ENCODE assay signal across 8 cellular contexts in the genomic region with DNA sequence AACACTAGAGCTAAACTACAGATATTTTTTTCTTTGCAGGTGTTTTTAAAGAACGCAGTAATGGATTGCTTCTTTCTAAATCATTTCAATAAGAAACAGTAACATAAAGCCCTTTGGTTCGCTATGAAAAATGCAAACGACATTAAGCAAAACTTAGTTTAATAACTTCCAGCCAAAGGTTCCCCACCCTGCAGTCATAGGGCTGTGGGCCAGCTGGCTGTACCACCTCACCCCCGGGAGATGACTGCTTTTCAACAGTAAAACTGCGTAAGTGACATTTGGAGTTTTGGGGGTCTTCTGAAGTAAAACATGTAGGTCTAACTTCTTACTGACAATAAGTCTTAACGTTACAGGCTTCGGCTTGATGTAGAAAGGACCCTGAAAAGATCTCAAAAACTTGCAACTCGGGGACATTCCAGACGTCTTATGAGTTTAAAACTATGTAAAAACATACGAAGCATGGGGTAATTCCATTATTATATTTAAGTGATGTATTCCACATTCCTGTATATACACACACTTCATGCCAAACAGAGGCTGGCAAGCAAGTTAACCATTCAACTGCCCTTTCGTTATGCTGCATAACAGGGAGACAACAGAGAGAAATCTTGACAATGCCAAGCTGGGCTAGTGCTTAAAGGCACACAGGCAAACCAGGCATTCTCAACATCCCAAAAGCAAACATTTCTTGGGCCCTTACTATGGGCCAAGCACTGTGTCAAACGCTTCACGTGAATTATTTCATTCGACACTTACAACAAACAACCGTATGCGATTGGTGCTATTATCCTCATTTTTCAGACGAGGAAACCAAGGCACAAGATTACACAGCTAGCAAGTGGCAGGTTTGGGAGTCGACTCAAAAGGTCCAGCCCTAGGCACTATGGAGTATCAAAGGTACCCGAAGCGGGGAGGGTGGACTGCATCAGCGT. TPM values are rescaled to one million over a fixed set of nuclear protein-coding genes. Genes with fewer than 3 reads are reported as not detected.
DNase-seq lines count a peak whose midpoint lies in the region; ATAC-seq and TF ChIP-seq lines count a peak whose summit lies in the region.

No MANE protein-coding gene starts in this region.

- peaks cover 16% of the 10 kb centered on the region for H3K36me3 Mint-ChIP-seq in activated T-cell treated with anti-CD3 and anti-CD28 coated beads, Interleukin-2, amount 50 U/mL, for 24 hours (ENCODE audit: low read depth)

- H3K27ac Mint-ChIP-seq in activated T-cell treated with anti-CD3 and anti-CD28 coated beads, Interleukin-2, amount 50 U/mL, for 24 hours: peak overlapping the region; percentile 90

- no peaks in the 10 kb centered on the region for H3K27me3 Mint-ChIP-seq in activated T-cell treated with anti-CD3 and anti-CD28 coated beads, Interleukin-2, amount 50 U/mL, for 24 hours

- in situ Hi-C loops in G401 (cut with HindIII; ENCODE audit: low sequenced_read_pairs): loop anchor here (25.0 kb wide), 1 partner anchor 98 kb away; no protein-coding TSS in a partner anchor

- H3K9me3 ChIP-seq in breast epithelium (no peaks in the 10 kb centered on the region), lung (ENCODE audit: control insufficient read depth in 2 of 2, insufficient read depth in 1 of 2, low read length in 1 of 2) (no peaks in the 10 kb centered on the region), upper lobe of right lung (no peaks in the 10 kb centered on the region)

- H3K4me3 ChIP-seq in breast epithelium: peak overlapping the region; percentile 96 to 99 (median 96)
- peak overlapping the region; percentile 90 for H3K4me3 ChIP-seq in lung
- H3K4me3 ChIP-seq in upper lobe of right lung: peak overlapping the region; percentile 97

- TF ChIP-seq POLR2A in breast epithelium (IDR thresholded peaks at IDR 0.05): no peak

- TF ChIP-seq CTCF in breast epithelium (IDR thresholded peaks at IDR 0.05) (no peak), lung (IDR thresholded peaks at IDR 0.05; ENCODE audit: control extremely low read depth, extremely low read depth) (no peak), upper lobe of right lung (IDR thresholded peaks at IDR 0.05) (no peak)

- no peak for ATAC-seq in lung (ENCODE audit: insufficient read depth, low FRiP score)
- ATAC-seq in upper lobe of right lung: no peak
- ATAC-seq in GM19455 (IDR thresholded peaks at IDR 0.05; ENCODE audit: unreplicated experiment): no peak

- 32 to 54% methylated on average over 21 of the region's 21 CpGs for WGBS in lung, 2 donors

- intact Hi-C loops in breast epithelium (cut with DNase I; ENCODE audit: low total_unique reads): no loop called here
- intact Hi-C loops in upper lobe of right lung (cut with DNase I): no loop called here

- DNase-seq in activated T-cell treated with anti-CD3 and anti-CD28 coated beads, Interleukin-2, amount 50 U/mL, for 24 hours: no peak
- DNase-seq in activated T-cell treated with anti-CD3 and anti-CD28 coated beads for 4 hours (no peak), breast epithelium (ENCODE audit: low spot score in 2 of 2) (no peak), lung (ENCODE audit: low spot score) (no peak), upper lobe of right lung (no peak), mucosa of gallbladder (ENCODE audit: low spot score) (no peak), G401 (ENCODE audit: low spot score) (no peak)

- H3K36me3 ChIP-seq in breast epithelium (no peaks in the 10 kb centered on the region), lung (ENCODE audit: control insufficient read depth in 2 of 2, insufficient read depth in 2 of 2, low read length in 2 of 2) (no peaks in the 10 kb centered on the region), upper lobe of right lung (no peaks in the 10 kb centered on the region)

- no peaks in the 10 kb centered on the region for H3K27me3 ChIP-seq in breast epithelium
- no peaks in the 10 kb centered on the region for H3K27me3 ChIP-seq in lung (ENCODE audit: control insufficient read depth, insufficient read depth)
- H3K27me3 ChIP-seq in upper lobe of right lung: no peaks in the 10 kb centered on the region

- no peaks in the 10 kb centered on the region for H3K9me3 Mint-ChIP-seq in activated T-cell treated with anti-CD3 and anti-CD28 coated beads, Interleukin-2, amount 50 U/mL, for 24 hours

- H3K4me1 ChIP-seq in breast epithelium: peaks cover 0 to 3% of the 10 kb centered on the region in 2 donors
- H3K4me1 ChIP-seq in lung (ENCODE audit: control insufficient read depth in 2 of 2, insufficient read depth in 2 of 2, low read length in 2 of 2): peaks cover 7 to 11% of the 10 kb centered on the region in 2 donors
- H3K4me1 ChIP-seq in upper lobe of right lung: peaks cover 28% of the 10 kb centered on the region

- peak overlapping the region; percentile 95 for H3K27ac ChIP-seq in breast epithelium
- peak overlapping the region; percentile 13 to 96 for H3K27ac ChIP-seq in lung (ENCODE audit: low read depth in 1 of 2, low read length in 1 of 2)
- peak overlapping the region; percentile 86 for H3K27ac ChIP-seq in upper lobe of right lung

- peak overlapping the region; percentile 93 for H3K4me3 Mint-ChIP-seq in activated T-cell treated with anti-CD3 and anti-CD28 coated beads, Interleukin-2, amount 50 U/mL, for 24 hours

- peaks cover 54% of the 10 kb centered on the region for H3K4me1 Mint-ChIP-seq in activated T-cell treated with anti-CD3 and anti-CD28 coated beads, Interleukin-2, amount 50 U/mL, for 24 hours (ENCODE audit: low read depth)

RNA-seq across cellular contexts. Expression of a gene that starts 1.2 kb away (rescaled TPM):
- total RNA-seq in breast epithelium (10 to 100 TPM; 47.0 to 69.2 (median 65.7) TPM), lung (10 to 100 TPM; 49.1 to 64.0 TPM), upper lobe of right lung (60.4 TPM), mucosa of gallbladder (44.1 TPM)
- 10 to 100 TPM; 26.3 to 31.1 TPM for polyA plus RNA-seq in lung
- 11.0 and 14.6 TPM in 2 replicates for total RNA-seq in G401 (2014; rRNA removed; shearing (Covaris generic))

RNA-seq across cellular contexts. Expression of a gene that starts 44.0 kb away (rescaled TPM):
- total RNA-seq in breast epithelium (not detected), lung (under 1 TPM; 0.21 to 0.37 TPM), upper lobe of right lung (not detected), mucosa of gallbladder (0.23 TPM)
- under 1 TPM; 0.06 to 0.62 TPM for polyA plus RNA-seq in lung
- 0.34 TPM in 1 of 2 replicates, not detected in the other for total RNA-seq in G401 (2014; rRNA removed; shearing (Covaris generic))
